Comparison of ENCODE assay signal across 1 cellular context in genomic region chr11:61170566-61170965, GRCh38.
TF ChIP-seq lines count a peak whose summit lies in the region.

No MANE protein-coding gene starts in this region.

TF ChIP-seq in K562, 482 proteins besides CTCF, POLR2A, EP300 and RAD21:
- TF ChIP-seq ZNF584 (CRISPR knock-in tag; IDR thresholded peaks at IDR 0.05; ENCODE audit: low read depth) (no peak), RBFOX2 (IDR thresholded peaks at IDR 0.05; ENCODE audit: low read depth, low read length) (no peak), CREB5 (CRISPR knock-in tag; IDR thresholded peaks at IDR 0.05) (no peak), ARNT (IDR thresholded peaks at IDR 0.05) (no peak), ID3 (CRISPR knock-in tag; IDR thresholded peaks at IDR 0.05) (no peak), ID3 (tag; IDR thresholded peaks at IDR 0.05) (no peak), CBX8 (IDR thresholded peaks at IDR 0.05; ENCODE audit: borderline replicate concordance, extremely low read depth, low read depth, low read length, poor library complexity, severe bottlenecking) (no peak), ZNF699 (CRISPR knock-in tag; IDR thresholded peaks at IDR 0.05; ENCODE audit: insufficient replicate concordance) (no peak), SMARCC2 (IDR thresholded peaks at IDR 0.05; ENCODE audit: low read depth) (no peak), TRIM24 (IDR thresholded peaks at IDR 0.05) (no peak), MTA2 (IDR thresholded peaks at IDR 0.05; ENCODE audit: low read depth) (no peak), ZNF398 (CRISPR knock-in tag; IDR thresholded peaks at IDR 0.05) (no peak), TRIM28 (IDR thresholded peaks at IDR 0.05) (no peak)
